In genomic region chr1:23718482-23718881, GRCh38 we compare ENCODE assay signal across 8 cellular contexts. TPM values are rescaled to one million over a fixed set of nuclear protein-coding genes. Genes with fewer than 3 reads are reported as not detected.
A peak's percentile ranks its signal among the peaks of the same experiment; 100 is the strongest.
DNase-seq lines count a peak whose midpoint lies in the region; ATAC-seq and TF ChIP-seq lines count a peak whose summit lies in the region.

No MANE protein-coding gene starts in this region.

- H3K9me3 ChIP-seq in cardiac muscle cell (ENCODE audit: low read depth) (no peaks in the 10 kb centered on the region), upper lobe of left lung (no peaks in the 10 kb centered on the region)

- no peak for TF ChIP-seq POLR2A in upper lobe of left lung (IDR thresholded peaks at IDR 0.05)

- no peak for TF ChIP-seq EP300 in upper lobe of left lung (IDR thresholded peaks at IDR 0.05)

- H3K27me3 ChIP-seq in cardiac muscle cell (no peaks in the 10 kb centered on the region), upper lobe of left lung (no peaks in the 10 kb centered on the region)

- no peaks in the 10 kb centered on the region for H3K36me3 ChIP-seq in cardiac muscle cell
- H3K36me3 ChIP-seq in upper lobe of left lung: no peaks in the 10 kb centered on the region

- WGBS in upper lobe of left lung, 2 donors: 81 to 83% methylated on average over 3 of the region's 3 CpGs

- intact Hi-C loops in Right ventricle myocardium superior (cut with DNase I): no loop called here

- no peak overlapping the region for H3K4me3 ChIP-seq in cardiac muscle cell
- no peak overlapping the region for H3K4me3 ChIP-seq in upper lobe of left lung

- TF ChIP-seq CTCF in cardiac muscle cell (IDR thresholded peaks at IDR 0.05; ENCODE audit: low read depth, low read length) (peak; percentile 68), upper lobe of left lung (IDR thresholded peaks at IDR 0.05) (peak in 4 of 6 experiments; percentile 11 to 19 (median 16))

- H3K27ac ChIP-seq in cardiac muscle cell (no peak overlapping the region), upper lobe of left lung (no peak overlapping the region)

- H3K4me1 ChIP-seq in cardiac muscle cell (ENCODE audit: low read depth) (no peaks in the 10 kb centered on the region), upper lobe of left lung (peaks cover 0 to 4% (median 0%) of the 10 kb centered on the region in 4 donors)

- no peak for ATAC-seq in Right ventricle myocardium superior (ENCODE audit: poor library complexity)
- ATAC-seq in upper lobe of left lung (ENCODE audit: low FRiP score in 2 of 2): no peak
- no peak for ATAC-seq in GM19351 (IDR thresholded peaks at IDR 0.05; ENCODE audit: unreplicated experiment)

- DNase-seq in cardiac muscle cell (ENCODE audit: low read depth in 1 of 2, low spot score in 1 of 2) (peak; percentile 43 to 62), Right ventricle myocardium superior (no peak), NCI-H82 treated with DMSO at 0.1 percent for 48 hours (lab: John Stamatoyannopoulos, UW; ENCODE audit: unreplicated experiment) (peak; percentile 78), fibroblast of peridontal ligament (ENCODE audit: extremely low read depth) (peak; percentile 40), upper lobe of left lung (peak in 1 of 2 donors; percentile 25), KG1 (lab: John Stamatoyannopoulos, UW) (no peak)
- DNase-seq in activated naive CD4-positive, alpha-beta T cell treated with anti-CD3 and anti-CD28 coated beads, Interleukin-2, amount 50 U/mL, for 16 hours: no peak

RNA-seq across cellular contexts. Expression of gene ELOA, which starts 24.8 kb away (rescaled TPM):
- total RNA-seq in cardiac muscle cell (34.1 and 42.1 TPM in 2 replicates), Right ventricle myocardium superior (34.5 TPM), upper lobe of left lung (10 to 100 TPM; 43.2 to 71.2 (median 59.0) TPM)
- 34.0 and 34.8 TPM in 2 replicates for polyA plus RNA-seq in cardiac muscle cell

RNA-seq across cellular contexts. Expression of gene RPL11, which starts 26.9 kb away (rescaled TPM):
- 1,294 and 1,627 TPM in 2 replicates for total RNA-seq in cardiac muscle cell
- polyA plus RNA-seq in cardiac muscle cell: 590 and 630 TPM in 2 replicates
- 570 TPM for total RNA-seq in Right ventricle myocardium superior
- total RNA-seq in upper lobe of left lung: 1,000 to 10,000 TPM in 1 of 6 donors, 100 to 1,000 TPM in 5; 497 to 1,020 (median 874) TPM

RNA-seq across cellular contexts. Expression of gene PITHD1, which starts 59.7 kb away (rescaled TPM):
- 71.7 and 99.6 TPM in 2 replicates for total RNA-seq in cardiac muscle cell
- 48.1 and 61.4 TPM in 2 replicates for polyA plus RNA-seq in cardiac muscle cell
- total RNA-seq in Right ventricle myocardium superior: 43.8 TPM
- 10 to 100 TPM; 29.5 to 57.0 (median 45.1) TPM for total RNA-seq in upper lobe of left lung

Comparison
In these comparisons a context has a peak if more than half of its experiments do, and no peak if none do; other contexts are left out.
1. DNase-seq: peak in cardiac muscle cell (2 of 2), NCI-H82 treated with DMSO at 0.1 percent for 48 hours (single experiment) and fibroblast of peridontal ligament (single experiment); none in Right ventricle myocardium superior (single experiment), activated naive CD4-positive, alpha-beta T cell treated with anti-CD3 and anti-CD28 coated beads, Interleukin-2, amount 50 U/mL, for 16 hours (single experiment) and KG1 (single experiment).